ENCODE assay signal across 32 cellular contexts in genomic region chrX:134907302-134907701, GRCh38.
"Had no signal": no experiment of that assay in that cellular context is flagged by ENCODE, and none has a peak within 500 bp of the region (broad histone marks: within the 10 kb centered on the region; RNA-seq: fewer than 3 reads in every experiment).

No MANE protein-coding gene starts in this region.

- H3K27me3 ChIP-seq: adrenal gland, ascending aorta, brain microvascular endothelial cell, esophagus muscularis mucosa, foreskin keratinocyte, gastrocnemius medialis, heart right ventricle, hepatocyte had no signal

- ATAC-seq: activated CD8-positive, alpha-beta memory T cell treated with anti-CD3 and anti-CD28 coated beads, Interleukin-2, amount 10 ng/mL, durations not matched to agents 7 days and 5 days; activated naive CD8-positive, alpha-beta T cell treated with anti-CD3 and anti-CD28 coated beads, Interleukin-2, amount 50 U/mL, for 24 hours; foreskin keratinocyte; gastrocnemius medialis; heart right ventricle had no signal

- H3K4me3 Mint-ChIP-seq: activated CD4-positive, alpha-beta memory T cell treated with anti-CD3 and anti-CD28 coated beads for 36 hours; activated CD8-positive, alpha-beta memory T cell treated with anti-CD3 and anti-CD28 coated beads, Interleukin-2, amount 10 ng/mL, durations not matched to agents 7 days and 5 days; activated CD8-positive, alpha-beta T cell treated with anti-CD3 and anti-CD28 coated beads, Interleukin-2, amount 10 ng/mL, durations not matched to agents 7 days and 5 days; activated naive CD4-positive, alpha-beta T cell treated with anti-CD3 and anti-CD28 coated beads for 36 hours; activated naive CD4-positive, alpha-beta T cell treated with anti-CD3 and anti-CD28 coated beads, Interleukin-2, amount 50 U/mL, for 24 hours; activated naive CD8-positive, alpha-beta T cell treated with anti-CD3 and anti-CD28 coated beads for 36 hours; activated naive CD8-positive, alpha-beta T cell treated with anti-CD3 and anti-CD28 coated beads, Interleukin-2, amount 50 U/mL, for 24 hours; activated T-helper 1 cell treated with anti-CD3 and anti-CD28 coated beads, Interleukin-12 subunit alpha, Interleukin-12 subunit beta, Interleukin-2, Interleukin-4 antibody, amounts not matched to agents 30 ng/mL and 10 ng/mL and 1 ng/mL, durations not matched to agents 14 hours and 24 hours and 36 hours; central memory CD8-positive, alpha-beta T cell; dendritic cell treated with granulocyte-macrophage colony-stimulating factor and Interleukin-4, amounts not matched to agents 40 ng/mL and 50 ng/mL, for 4 days had no signal

- H3K27me3 Mint-ChIP-seq: activated CD4-positive, alpha-beta memory T cell treated with anti-CD3 and anti-CD28 coated beads for 36 hours; activated CD8-positive, alpha-beta memory T cell treated with anti-CD3 and anti-CD28 coated beads, Interleukin-2, amount 10 ng/mL, durations not matched to agents 7 days and 5 days; activated naive CD4-positive, alpha-beta T cell treated with anti-CD3 and anti-CD28 coated beads, Interleukin-2, amount 50 U/mL, for 24 hours; activated naive CD8-positive, alpha-beta T cell treated with anti-CD3 and anti-CD28 coated beads for 36 hours; activated naive CD8-positive, alpha-beta T cell treated with anti-CD3 and anti-CD28 coated beads, Interleukin-2, amount 50 U/mL, for 24 hours; central memory CD8-positive, alpha-beta T cell; dendritic cell treated with granulocyte-macrophage colony-stimulating factor and Interleukin-4, amounts not matched to agents 40 ng/mL and 50 ng/mL, for 4 days had no signal

- H3K4me3 ChIP-seq: adrenal gland, ascending aorta, coronary artery, dorsolateral prefrontal cortex, esophagus muscularis mucosa, gastrocnemius medialis, heart right ventricle, hepatocyte had no signal

- H3K27ac Mint-ChIP-seq: activated CD4-positive, alpha-beta memory T cell treated with anti-CD3 and anti-CD28 coated beads for 36 hours; activated CD8-positive, alpha-beta memory T cell treated with anti-CD3 and anti-CD28 coated beads, Interleukin-2, amount 10 ng/mL, durations not matched to agents 7 days and 5 days; activated CD8-positive, alpha-beta T cell treated with anti-CD3 and anti-CD28 coated beads, Interleukin-2, amount 10 ng/mL, durations not matched to agents 7 days and 5 days; activated naive CD4-positive, alpha-beta T cell treated with anti-CD3 and anti-CD28 coated beads for 36 hours; activated naive CD4-positive, alpha-beta T cell treated with anti-CD3 and anti-CD28 coated beads, Interleukin-2, amount 50 U/mL, for 24 hours; activated naive CD8-positive, alpha-beta T cell treated with anti-CD3 and anti-CD28 coated beads for 36 hours; activated naive CD8-positive, alpha-beta T cell treated with anti-CD3 and anti-CD28 coated beads, Interleukin-2, amount 50 U/mL, for 24 hours; activated T-helper 1 cell treated with anti-CD3 and anti-CD28 coated beads, Interleukin-12 subunit alpha, Interleukin-12 subunit beta, Interleukin-2, Interleukin-4 antibody, amounts not matched to agents 30 ng/mL and 10 ng/mL and 1 ng/mL, durations not matched to agents 14 hours and 24 hours and 36 hours; activated T-helper 2 cell treated with anti-CD3 and anti-CD28 coated beads, Interferon-gamma antibody, Interleukin-2, Interleukin-4, amounts not matched to agents 10 μg/mL and 5 μg/mL and 100 μg/mL, durations not matched to agents 14 hours and 24 hours and 36 hours; dendritic cell treated with granulocyte-macrophage colony-stimulating factor and Interleukin-4, amounts not matched to agents 40 ng/mL and 50 ng/mL, for 4 days had no signal

- H3K9me3 ChIP-seq: adrenal gland, ascending aorta, esophagus muscularis mucosa, gastrocnemius medialis, heart right ventricle had no signal

- H3K4me1 ChIP-seq: adrenal gland, ascending aorta, esophagus muscularis mucosa, foreskin keratinocyte, gastrocnemius medialis, heart right ventricle had no signal

- H3K9me3 Mint-ChIP-seq: activated CD4-positive, alpha-beta memory T cell treated with anti-CD3 and anti-CD28 coated beads for 36 hours; activated naive CD4-positive, alpha-beta T cell treated with anti-CD3 and anti-CD28 coated beads for 36 hours; activated naive CD4-positive, alpha-beta T cell treated with anti-CD3 and anti-CD28 coated beads, Interleukin-2, amount 50 U/mL, for 24 hours; activated naive CD8-positive, alpha-beta T cell treated with anti-CD3 and anti-CD28 coated beads for 36 hours; activated naive CD8-positive, alpha-beta T cell treated with anti-CD3 and anti-CD28 coated beads, Interleukin-2, amount 50 U/mL, for 24 hours; activated T-helper 1 cell treated with anti-CD3 and anti-CD28 coated beads, Interleukin-12 subunit alpha, Interleukin-12 subunit beta, Interleukin-2, Interleukin-4 antibody, amounts not matched to agents 30 ng/mL and 10 ng/mL and 1 ng/mL, durations not matched to agents 14 hours and 24 hours and 36 hours; activated T-helper 2 cell treated with anti-CD3 and anti-CD28 coated beads, Interferon-gamma antibody, Interleukin-2, Interleukin-4, amounts not matched to agents 10 μg/mL and 5 μg/mL and 100 μg/mL, durations not matched to agents 14 hours and 24 hours and 36 hours; central memory CD8-positive, alpha-beta T cell; dendritic cell treated with granulocyte-macrophage colony-stimulating factor and Interleukin-4, amounts not matched to agents 40 ng/mL and 50 ng/mL, for 4 days had no signal

- H3K27ac ChIP-seq: ascending aorta, brain microvascular endothelial cell, coronary artery, dorsolateral prefrontal cortex, esophagus muscularis mucosa, foreskin keratinocyte, gastrocnemius medialis, heart right ventricle, hepatocyte had no signal

- DNase-seq: activated CD4-positive, alpha-beta memory T cell treated with anti-CD3 and anti-CD28 coated beads for 36 hours; activated CD4-positive, alpha-beta T cell treated with anti-CD3 and anti-CD28 coated beads for 1 hour; activated CD4-positive, alpha-beta T cell treated with anti-CD3 and anti-CD28 coated beads for 4 hours; activated CD4-positive, alpha-beta T cell treated with anti-CD3 and anti-CD28 coated beads, Interleukin-2, amount 50 U/mL, for 1 hour; activated CD8-positive, alpha-beta memory T cell treated with anti-CD3 and anti-CD28 coated beads, Interleukin-2, amount 10 ng/mL, durations not matched to agents 7 days and 5 days; activated CD8-positive, alpha-beta memory T cell treated with anti-CD3 and anti-CD28 coated beads, Interleukin-2, amount 50 U/mL, for 4 hours; activated CD8-positive, alpha-beta T cell treated with anti-CD3 and anti-CD28 coated beads, Interleukin-2, amount 10 ng/mL, durations not matched to agents 7 days and 5 days; activated effector memory CD4-positive, alpha-beta T cell treated with anti-CD3 and anti-CD28 coated beads, Interleukin-2, amount 50 U/mL, for 16 hours; activated naive CD4-positive, alpha-beta T cell treated with anti-CD3 and anti-CD28 coated beads for 36 hours; activated naive CD8-positive, alpha-beta T cell treated with anti-CD3 and anti-CD28 coated beads for 36 hours; activated naive CD8-positive, alpha-beta T cell treated with anti-CD3 and anti-CD28 coated beads, Interleukin-2, amount 50 U/mL, for 24 hours; activated T-cell treated with anti-CD3 and anti-CD28 coated beads, Interleukin-2, amount 50 U/mL, for 1 hour; activated T-cell treated with anti-CD3 and anti-CD28 coated beads, Interleukin-2, amount 50 U/mL, for 48 hours; adrenal gland; brain microvascular endothelial cell; dorsolateral prefrontal cortex; effector memory CD4-positive, alpha-beta T cell; foreskin keratinocyte; gastrocnemius medialis; glutamatergic neuron; heart right ventricle; T-helper 1 cell; T-helper 2 cell had no signal

- H3K36me3 Mint-ChIP-seq: activated CD4-positive, alpha-beta memory T cell treated with anti-CD3 and anti-CD28 coated beads for 36 hours had no signal

- H3K36me3 ChIP-seq: adrenal gland, ascending aorta, brain microvascular endothelial cell, esophagus muscularis mucosa, gastrocnemius medialis had no signal
